1 cellular context compared by ENCODE assay signal in the genomic region with DNA sequence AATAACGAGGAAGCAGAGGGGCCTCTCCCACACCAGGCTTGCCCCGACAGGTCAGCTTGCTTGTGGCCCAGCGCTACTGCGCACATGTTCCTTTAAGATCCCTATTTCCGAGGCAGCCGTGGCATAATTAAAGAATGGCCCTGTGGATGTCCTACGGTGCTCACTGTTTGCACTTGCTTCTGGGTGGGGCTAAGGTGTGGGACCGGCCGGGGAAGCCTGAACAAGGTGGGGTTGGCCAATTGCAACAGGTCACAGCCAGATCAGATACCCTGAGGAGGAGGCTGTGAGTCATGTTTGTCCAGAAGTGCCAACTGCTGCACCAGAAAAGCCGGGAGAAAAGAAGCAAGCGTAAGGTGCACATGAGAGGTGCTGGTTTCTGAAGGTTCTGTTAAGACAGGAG.
TF ChIP-seq lines count a peak whose summit lies in the region.

No MANE protein-coding gene starts in this region.

TF ChIP-seq in A549, 52 proteins besides CTCF, POLR2A, EP300 and RAD21 (continued from another document):
- TF ChIP-seq ZSCAN20 (CRISPR knock-in tag; IDR thresholded peaks at IDR 0.05) (no peak), TFCP2L1 (CRISPR knock-in tag; IDR thresholded peaks at IDR 0.05) (no peak), ZNF302 (CRISPR knock-in tag; IDR thresholded peaks at IDR 0.05) (no peak), CEBPB (IDR thresholded peaks at IDR 0.05) (peak; percentile 59 to 82; a peak in 3 of 4 replicates), HOXB13 (CRISPR knock-in tag; IDR thresholded peaks at IDR 0.05; ENCODE audit: low read depth) (no peak), KDM5A (IDR thresholded peaks at IDR 0.05) (no peak), CBX2 (IDR thresholded peaks at IDR 0.05; ENCODE audit: borderline replicate concordance, low read depth) (no peak), NPAS2 (CRISPR knock-in tag; IDR thresholded peaks at IDR 0.05; ENCODE audit: borderline replicate concordance) (no peak), CHD2 (IDR thresholded peaks at IDR 0.05; ENCODE audit: low read length, partially characterized antibody) (no peak), MAFK (IDR thresholded peaks at IDR 0.05; ENCODE audit: partially characterized antibody) (no peak), GATA3 (IDR thresholded peaks at IDR 0.05; ENCODE audit: borderline replicate concordance) (peak; percentile 79), HOXB5 (CRISPR knock-in tag; IDR thresholded peaks at IDR 0.05) (no peak), ESRRA (IDR thresholded peaks at IDR 0.05; ENCODE audit: borderline replicate concordance, low read length) (no peak), RCOR1 (IDR thresholded peaks at IDR 0.05; ENCODE audit: low read depth, low read length) (no peak)
- TF ChIP-seq, protein P1, sequence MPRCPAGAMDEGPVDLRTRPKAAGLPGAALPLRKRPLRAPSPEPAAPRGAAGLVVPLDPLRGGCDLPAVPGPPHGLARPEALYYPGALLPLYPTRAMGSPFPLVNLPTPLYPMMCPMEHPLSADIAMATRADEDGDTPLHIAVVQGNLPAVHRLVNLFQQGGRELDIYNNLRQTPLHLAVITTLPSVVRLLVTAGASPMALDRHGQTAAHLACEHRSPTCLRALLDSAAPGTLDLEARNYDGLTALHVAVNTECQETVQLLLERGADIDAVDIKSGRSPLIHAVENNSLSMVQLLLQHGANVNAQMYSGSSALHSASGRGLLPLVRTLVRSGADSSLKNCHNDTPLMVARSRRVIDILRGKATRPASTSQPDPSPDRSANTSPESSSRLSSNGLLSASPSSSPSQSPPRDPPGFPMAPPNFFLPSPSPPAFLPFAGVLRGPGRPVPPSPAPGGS (IDR thresholded peaks at IDR 0.05): 0 out of 3 replicates have a peak, but pooled peaks have one; percentile 24
- TF ChIP-seq, protein P2, sequence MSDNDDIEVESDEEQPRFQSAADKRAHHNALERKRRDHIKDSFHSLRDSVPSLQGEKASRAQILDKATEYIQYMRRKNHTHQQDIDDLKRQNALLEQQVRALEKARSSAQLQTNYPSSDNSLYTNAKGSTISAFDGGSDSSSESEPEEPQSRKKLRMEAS (IDR thresholded peaks at IDR 0.05): peak; percentile 68; the same call in 1 of the 2 replicates
